In the genomic region with DNA sequence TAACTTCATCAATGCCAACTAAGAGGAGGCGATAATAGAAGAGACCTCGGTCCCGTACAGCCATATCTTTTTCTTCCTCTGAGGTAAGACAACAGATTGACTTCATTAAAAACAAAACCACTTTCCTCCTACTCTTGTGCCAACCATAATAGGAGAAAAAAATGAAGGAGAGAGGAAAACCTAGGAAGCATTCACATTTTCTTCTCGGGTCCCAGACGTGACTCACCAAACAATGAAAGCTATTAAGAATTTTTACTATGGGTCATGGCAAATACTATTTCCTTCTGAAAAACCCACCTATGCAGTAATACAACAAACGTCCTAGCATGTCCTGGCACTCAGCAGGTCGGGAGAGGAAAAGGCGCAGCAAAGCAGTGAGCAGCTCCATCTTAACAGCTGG, we compare ENCODE assay signal across 28 cellular contexts. TPM values are rescaled to one million over a fixed set of nuclear protein-coding genes. Genes with fewer than 3 reads are reported as not detected.
"Had no signal": no experiment of that assay in that cellular context is flagged by ENCODE, and none has a peak within 500 bp of the region (broad histone marks: within the 10 kb centered on the region; RNA-seq: fewer than 3 reads in every experiment).

No MANE protein-coding gene starts in this region.

- H3K9ac ChIP-seq: parathyroid adenoma had no signal

- FAIRE-seq: small intestine had no signal

- H3K9me3 Mint-ChIP-seq: activated naive CD4-positive, alpha-beta T cell treated with anti-CD3 and anti-CD28 coated beads for 36 hours; effector memory CD8-positive, alpha-beta T cell; nephron progenitor cell; stimulated activated memory B cell treated with anti-CD40 and anti-IgM and Interleukin-4, amounts not matched to agents 10 μg/mL and 1 μg/mL and 100 μg/mL, for 72 hours; stimulated activated naive CD8-positive, alpha-beta T cell treated with anti-CD3 and anti-CD28 coated beads, Interleukin-15, amount 100 ng/mL, for 72 hours had no signal

- H3K79me2 ChIP-seq: parathyroid adenoma had no signal

- H3K27ac ChIP-seq: brain microvascular endothelial cell, coronary artery, parathyroid adenoma, psoas muscle, thyroid gland, upper lobe of left lung, vagina had no signal

- ATAC-seq: activated CD4-positive, alpha-beta T cell treated with anti-CD3 and anti-CD28 coated beads for 36 hours; activated CD8-positive, alpha-beta memory T cell treated with anti-CD3 and anti-CD28 coated beads, Interleukin-2, amount 10 ng/mL, durations not matched to agents 7 days and 5 days; activated CD8-positive, alpha-beta T cell treated with anti-CD3 and anti-CD28 coated beads, Interleukin-2, amount 10 ng/mL, durations not matched to agents 7 days and 5 days; effector memory CD8-positive, alpha-beta T cell; esophagus mucosa; left cardiac atrium; left ventricle myocardium superior; mucosa of descending colon; psoas muscle; stimulated activated memory B cell treated with anti-CD40 and anti-IgM and Interleukin-4, amounts not matched to agents 10 μg/mL and 1 μg/mL and 100 μg/mL, for 72 hours; stimulated activated naive CD8-positive, alpha-beta T cell treated with anti-CD3 and anti-CD28 coated beads, Interleukin-15, amount 100 ng/mL, for 72 hours had no signal

- H3K4me1 Mint-ChIP-seq: nephron progenitor cell had no signal

- H3K4me1 ChIP-seq: parathyroid adenoma, psoas muscle, vagina had no signal

- H3K4me3 Mint-ChIP-seq: activated CD4-positive, alpha-beta T cell treated with anti-CD3 and anti-CD28 coated beads for 36 hours; activated CD8-positive, alpha-beta memory T cell treated with anti-CD3 and anti-CD28 coated beads, Interleukin-2, amount 10 ng/mL, durations not matched to agents 7 days and 5 days; activated CD8-positive, alpha-beta T cell treated with anti-CD3 and anti-CD28 coated beads, Interleukin-2, amount 10 ng/mL, durations not matched to agents 7 days and 5 days; activated naive CD4-positive, alpha-beta T cell treated with anti-CD3 and anti-CD28 coated beads for 36 hours; effector memory CD8-positive, alpha-beta T cell; nephron progenitor cell; stimulated activated memory B cell treated with anti-CD40 and anti-IgM and Interleukin-4, amounts not matched to agents 10 μg/mL and 1 μg/mL and 100 μg/mL, for 72 hours; stimulated activated naive CD8-positive, alpha-beta T cell treated with anti-CD3 and anti-CD28 coated beads, Interleukin-15, amount 100 ng/mL, for 72 hours had no signal

- H3K4me3 ChIP-seq: coronary artery, mucosa of descending colon, psoas muscle, sigmoid colon, thyroid gland, upper lobe of left lung, vagina had no signal

- H3K27ac Mint-ChIP-seq: activated CD4-positive, alpha-beta T cell treated with anti-CD3 and anti-CD28 coated beads for 36 hours; activated CD8-positive, alpha-beta memory T cell treated with anti-CD3 and anti-CD28 coated beads, Interleukin-2, amount 10 ng/mL, durations not matched to agents 7 days and 5 days; activated CD8-positive, alpha-beta T cell treated with anti-CD3 and anti-CD28 coated beads, Interleukin-2, amount 10 ng/mL, durations not matched to agents 7 days and 5 days; activated naive CD4-positive, alpha-beta T cell treated with anti-CD3 and anti-CD28 coated beads for 36 hours; nephron progenitor cell; stimulated activated memory B cell treated with anti-CD40 and anti-IgM and Interleukin-4, amounts not matched to agents 10 μg/mL and 1 μg/mL and 100 μg/mL, for 72 hours had no signal

- H2AFZ ChIP-seq: parathyroid adenoma had no signal

- H3K27me3 ChIP-seq: brain microvascular endothelial cell, sigmoid colon, thyroid gland, upper lobe of left lung, vagina had no signal

- DNase-seq: activated CD4-positive, alpha-beta T cell treated with anti-CD3 and anti-CD28 coated beads for 36 hours; activated CD4-positive, CD25-positive, alpha-beta regulatory T cell; activated CD8-positive, alpha-beta memory T cell treated with anti-CD3 and anti-CD28 coated beads, Interleukin-2, amount 10 ng/mL, durations not matched to agents 7 days and 5 days; activated CD8-positive, alpha-beta T cell treated with anti-CD3 and anti-CD28 coated beads, Interleukin-2, amount 10 ng/mL, durations not matched to agents 7 days and 5 days; activated effector memory CD4-positive, alpha-beta T cell treated with anti-CD3 and anti-CD28 coated beads, Interleukin-2, amount 50 U/mL, for 16 hours; activated naive CD4-positive, alpha-beta T cell treated with anti-CD3 and anti-CD28 coated beads for 36 hours; brain microvascular endothelial cell; effector memory CD8-positive, alpha-beta T cell; foreskin melanocyte; islet precursor cell; left cardiac atrium; left ventricle myocardium superior; mucosa of descending colon; nephron progenitor cell; nucleus accumbens; psoas muscle; sigmoid colon; small intestine; stimulated activated CD4-positive, alpha-beta T cell treated with anti-CD3 and anti-CD28 coated beads, Interleukin-4, amount 100 ng/mL, for 24 hours; stimulated activated naive CD8-positive, alpha-beta T cell treated with anti-CD3 and anti-CD28 coated beads, Interleukin-15, amount 100 ng/mL, for 72 hours; thyroid gland; upper lobe of left lung had no signal

- H3K27me3 Mint-ChIP-seq: activated CD4-positive, alpha-beta T cell treated with anti-CD3 and anti-CD28 coated beads for 36 hours; activated CD8-positive, alpha-beta memory T cell treated with anti-CD3 and anti-CD28 coated beads, Interleukin-2, amount 10 ng/mL, durations not matched to agents 7 days and 5 days; effector memory CD8-positive, alpha-beta T cell; stimulated activated memory B cell treated with anti-CD40 and anti-IgM and Interleukin-4, amounts not matched to agents 10 μg/mL and 1 μg/mL and 100 μg/mL, for 72 hours; stimulated activated naive CD8-positive, alpha-beta T cell treated with anti-CD3 and anti-CD28 coated beads, Interleukin-15, amount 100 ng/mL, for 72 hours had no signal

- H3K9me3 ChIP-seq: mucosa of descending colon, psoas muscle, sigmoid colon, thyroid gland, upper lobe of left lung, vagina had no signal

RNA-seq across cellular contexts. Expression of gene BCL2L15, which starts 8.6 kb away (rescaled TPM):
- total RNA-seq: cardiac septum, left ventricle myocardium superior had no signal
